ENCODE assay signal across 1 cellular context in the genomic region with DNA sequence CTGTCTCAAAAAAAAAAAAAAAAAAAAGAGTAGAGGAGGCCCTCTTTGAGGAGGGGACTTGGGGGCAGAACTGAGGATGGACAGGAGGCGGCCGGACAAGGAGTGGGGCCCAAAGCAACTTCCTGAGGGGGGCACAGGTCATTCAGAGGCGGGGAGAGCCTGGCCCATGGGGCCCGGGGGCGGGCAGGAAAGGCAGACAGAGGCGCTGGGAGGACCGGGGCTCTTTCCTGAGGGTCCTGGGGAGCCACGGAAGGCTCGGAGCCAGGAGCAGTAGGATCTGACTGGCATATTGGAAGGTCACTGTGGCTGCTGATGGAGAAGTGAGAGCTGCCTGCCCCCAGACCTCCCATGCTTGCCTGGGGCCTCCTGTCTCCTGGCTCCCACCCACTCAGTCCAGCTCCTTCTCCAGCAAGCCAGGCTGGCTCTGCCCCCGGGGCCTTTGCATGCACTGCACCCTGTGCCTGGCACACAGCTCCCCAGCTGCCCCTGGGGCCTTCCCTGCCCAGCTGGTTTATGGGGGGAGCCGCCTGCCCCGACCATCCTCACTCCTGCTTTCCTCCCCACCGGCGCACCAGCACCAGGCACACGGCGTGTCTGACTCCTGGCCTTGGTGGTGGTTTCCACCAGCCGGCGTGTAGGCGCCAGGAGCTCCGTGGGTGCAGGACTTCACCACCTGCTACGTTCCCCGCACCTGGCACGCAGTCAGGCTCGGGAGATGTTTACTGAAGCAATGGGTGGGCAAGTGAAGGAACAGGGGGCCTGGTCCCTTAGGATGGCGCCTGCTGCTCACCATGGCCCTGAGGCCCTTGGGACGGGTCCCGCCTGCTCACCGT.
TF ChIP-seq lines count a peak whose summit lies in the region.

No MANE protein-coding gene starts in this region.

TF ChIP-seq in HepG2, 621 proteins besides CTCF, POLR2A, EP300 and RAD21:
- TF ChIP-seq MTF2 (CRISPR knock-in tag; IDR thresholded peaks at IDR 0.05; ENCODE audit: borderline replicate concordance) (0 out of 2 replicates have a peak, but pooled peaks have one; percentile 9), ZNF33B (CRISPR knock-in tag; IDR thresholded peaks at IDR 0.05) (no peak), ZNF3 (CRISPR knock-in tag; IDR thresholded peaks at IDR 0.05) (no peak), HES4 (CRISPR knock-in tag; IDR thresholded peaks at IDR 0.05; ENCODE audit: borderline replicate concordance) (no peak), HNRNPK (IDR thresholded peaks at IDR 0.05; ENCODE audit: low read depth, low read length, poor library complexity, severe bottlenecking) (no peak), ZNF891 (CRISPR knock-in tag; IDR thresholded peaks at IDR 0.05) (0 out of 2 replicates have a peak, but pooled peaks have one; percentile 2), MAZ (IDR thresholded peaks at IDR 0.05; ENCODE audit: borderline replicate concordance, low read depth, low read length) (no peak), MAZ (CRISPR knock-in tag; IDR thresholded peaks at IDR 0.05; ENCODE audit: low read depth) (0 out of 2 replicates have a peak, but pooled peaks have one; percentile 18), GABPB1 (CRISPR knock-in tag; IDR thresholded peaks at IDR 0.05) (peak; percentile 13; the same call in 1 of the 2 replicates), ZBTB42 (CRISPR knock-in tag; IDR thresholded peaks at IDR 0.05) (no peak), SAFB2 (CRISPR knock-in tag; IDR thresholded peaks at IDR 0.05; ENCODE audit: borderline replicate concordance, low read depth) (no peak), NCOA2 (CRISPR knock-in tag; IDR thresholded peaks at IDR 0.05) (no peak), DNMT1 (CRISPR knock-in tag; IDR thresholded peaks at IDR 0.05) (no peak), RBM39 (IDR thresholded peaks at IDR 0.05; ENCODE audit: low read depth, low read length, poor library complexity, severe bottlenecking) (peak; percentile 27), KDM5B (CRISPR knock-in tag; IDR thresholded peaks at IDR 0.05; ENCODE audit: borderline replicate concordance) (peak; percentile 30; the same call in 1 of the 2 replicates), HCFC1 (IDR thresholded peaks at IDR 0.05; ENCODE audit: low read depth, low read length) (no peak), EHMT2 (IDR thresholded peaks at IDR 0.05; ENCODE audit: borderline replicate concordance, low read depth, low read length) (no peak), ZNF138 (CRISPR knock-in tag; IDR thresholded peaks at IDR 0.05; ENCODE audit: low read depth) (0 out of 2 replicates have a peak, but pooled peaks have one; percentile 33)
- TF ChIP-seq, protein P1, sequence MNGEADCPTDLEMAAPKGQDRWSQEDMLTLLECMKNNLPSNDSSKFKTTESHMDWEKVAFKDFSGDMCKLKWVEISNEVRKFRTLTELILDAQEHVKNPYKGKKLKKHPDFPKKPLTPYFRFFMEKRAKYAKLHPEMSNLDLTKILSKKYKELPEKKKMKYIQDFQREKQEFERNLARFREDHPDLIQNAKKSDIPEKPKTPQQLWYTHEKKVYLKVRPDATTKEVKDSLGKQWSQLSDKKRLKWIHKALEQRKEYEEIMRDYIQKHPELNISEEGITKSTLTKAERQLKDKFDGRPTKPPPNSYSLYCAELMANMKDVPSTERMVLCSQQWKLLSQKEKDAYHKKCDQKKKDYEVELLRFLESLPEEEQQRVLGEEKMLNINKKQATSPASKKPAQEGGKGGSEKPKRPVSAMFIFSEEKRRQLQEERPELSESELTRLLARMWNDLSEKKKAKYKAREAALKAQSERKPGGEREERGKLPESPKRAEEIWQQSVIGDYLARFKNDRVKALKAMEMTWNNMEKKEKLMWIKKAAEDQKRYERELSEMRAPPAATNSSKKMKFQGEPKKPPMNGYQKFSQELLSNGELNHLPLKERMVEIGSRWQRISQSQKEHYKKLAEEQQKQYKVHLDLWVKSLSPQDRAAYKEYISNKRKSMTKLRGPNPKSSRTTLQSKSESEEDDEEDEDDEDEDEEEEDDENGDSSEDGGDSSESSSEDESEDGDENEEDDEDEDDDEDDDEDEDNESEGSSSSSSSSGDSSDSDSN (CRISPR knock-in tag; IDR thresholded peaks at IDR 0.05): peak; percentile 41; the same call in 1 of the 2 replicates
- TF ChIP-seq, protein P2, sequence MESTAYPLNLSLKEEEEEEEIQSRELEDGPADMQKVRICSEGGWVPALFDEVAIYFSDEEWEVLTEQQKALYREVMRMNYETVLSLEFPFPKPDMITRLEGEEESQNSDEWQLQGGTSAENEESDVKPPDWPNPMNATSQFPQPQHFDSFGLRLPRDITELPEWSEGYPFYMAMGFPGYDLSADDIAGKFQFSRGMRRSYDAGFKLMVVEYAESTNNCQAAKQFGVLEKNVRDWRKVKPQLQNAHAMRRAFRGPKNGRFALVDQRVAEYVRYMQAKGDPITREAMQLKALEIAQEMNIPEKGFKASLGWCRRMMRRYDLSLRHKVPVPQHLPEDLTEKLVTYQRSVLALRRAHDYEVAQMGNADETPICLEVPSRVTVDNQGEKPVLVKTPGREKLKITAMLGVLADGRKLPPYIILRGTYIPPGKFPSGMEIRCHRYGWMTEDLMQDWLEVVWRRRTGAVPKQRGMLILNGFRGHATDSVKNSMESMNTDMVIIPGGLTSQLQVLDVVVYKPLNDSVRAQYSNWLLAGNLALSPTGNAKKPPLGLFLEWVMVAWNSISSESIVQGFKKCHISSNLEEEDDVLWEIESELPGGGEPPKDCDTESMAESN (CRISPR knock-in tag; conservative IDR thresholded peaks at IDR 0.05): no peak
- TF ChIP-seq, protein P3, sequence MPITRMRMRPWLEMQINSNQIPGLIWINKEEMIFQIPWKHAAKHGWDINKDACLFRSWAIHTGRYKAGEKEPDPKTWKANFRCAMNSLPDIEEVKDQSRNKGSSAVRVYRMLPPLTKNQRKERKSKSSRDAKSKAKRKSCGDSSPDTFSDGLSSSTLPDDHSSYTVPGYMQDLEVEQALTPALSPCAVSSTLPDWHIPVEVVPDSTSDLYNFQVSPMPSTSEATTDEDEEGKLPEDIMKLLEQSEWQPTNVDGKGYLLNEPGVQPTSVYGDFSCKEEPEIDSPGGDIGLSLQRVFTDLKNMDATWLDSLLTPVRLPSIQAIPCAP (CRISPR knock-in tag; IDR thresholded peaks at IDR 0.05; ENCODE audit: low read depth): no peak
